Comparison of ENCODE assay signal across 12 cellular contexts in genomic region chr16:31331807-31332301, GRCh38. TPM values are rescaled to one million over a fixed set of nuclear protein-coding genes. Genes with fewer than 3 reads are reported as not detected.
DNase-seq lines count a peak whose midpoint lies in the region; ATAC-seq, FAIRE-seq and TF ChIP-seq lines count a peak whose summit lies in the region.
"Had no signal": no experiment of that assay in that cellular context is flagged by ENCODE, and none has a peak within 500 bp of the region (broad histone marks: within the 10 kb centered on the region; RNA-seq: fewer than 3 reads in every experiment).

No MANE protein-coding gene starts in this region.

- no peak for TF ChIP-seq CTCF in CD8-positive, alpha-beta T cell (IDR thresholded peaks at IDR 0.05)
- no peak for TF ChIP-seq CTCF in neural progenitor cell (IDR thresholded peaks at IDR 0.05)
- TF ChIP-seq CTCF in SK-N-SH (IDR thresholded peaks at IDR 0.05) = no peak

- H3K36me3 Mint-ChIP-seq in CD8-positive, alpha-beta T cell = no peaks in the 10 kb centered on the region
- peaks cover 62% of the 10 kb centered on the region for H3K36me3 Mint-ChIP-seq in dendritic cell treated with granulocyte-macrophage colony-stimulating factor and Interleukin-4, amounts not matched to agents 40 ng/mL and 50 ng/mL, for 4 days (ENCODE audit: low read depth)
- H3K36me3 Mint-ChIP-seq in neural progenitor cell = no peaks in the 10 kb centered on the region

- intact Hi-C loops in CD8-positive, alpha-beta T cell (cut with DNase I, micrococcal nuclease) = loop anchor here (2.0 to 10.0 kb wide), 3 partner anchors 147 to 347 kb away; partner anchors contain the start of genes FUS (in 1 of the 2) and HSD3B7 (in 1 of the 2)
- intact Hi-C loops in dendritic cell treated with granulocyte-macrophage colony-stimulating factor and Interleukin-4, amounts not matched to agents 40 ng/mL and 50 ng/mL, for 4 days (cut with micrococcal nuclease) = no loop called here

- ATAC-seq in CD8-positive, alpha-beta T cell = no peak
- ATAC-seq: psoas muscle had no signal

- peak overlapping the region; percentile 68 for H2AFZ ChIP-seq in neural progenitor cell (replicated peaks)
- H2AFZ ChIP-seq in SK-N-SH (ENCODE audit: low read depth) = no peak overlapping the region
- H2AFZ ChIP-seq: PC-9 had no signal

- TF ChIP-seq EP300 in SK-N-SH (IDR thresholded peaks at IDR 0.05; ENCODE audit: borderline replicate concordance in 1 of 2, low read depth in 1 of 2, low read length in 1 of 2) = no peak

- H4K20me1 ChIP-seq in neural progenitor cell (ENCODE audit: low read depth) = no peaks in the 10 kb centered on the region
- H4K20me1 ChIP-seq in SK-N-SH (ENCODE audit: insufficient read depth) = no peaks in the 10 kb centered on the region

- no peaks in the 10 kb centered on the region for H3K27me3 Mint-ChIP-seq in CD8-positive, alpha-beta T cell (ENCODE audit: low read depth)
- no peaks in the 10 kb centered on the region for H3K27me3 Mint-ChIP-seq in dendritic cell treated with granulocyte-macrophage colony-stimulating factor and Interleukin-4, amounts not matched to agents 40 ng/mL and 50 ng/mL, for 4 days
- peaks cover 47% of the 10 kb centered on the region for H3K27me3 Mint-ChIP-seq in neural progenitor cell (ENCODE audit: insufficient read depth, low read depth)

- POLR2A ChIA-PET in CD8-positive, alpha-beta T cell (lab: Charles Lee) = interaction anchor here (1.2 kb wide), 1 partner anchor 129 kb away, joined by 6 read pairs; the partner anchor contains the start of gene PYCARD
- POLR2A ChIA-PET in SK-N-SH (lab: Yijun Ruan, JAX) = no interaction called here

- H3K27ac Mint-ChIP-seq in CD8-positive, alpha-beta T cell = peak overlapping the region; percentile 90
- H3K27ac Mint-ChIP-seq in dendritic cell treated with granulocyte-macrophage colony-stimulating factor and Interleukin-4, amounts not matched to agents 40 ng/mL and 50 ng/mL, for 4 days = peak overlapping the region; percentile 9
- H3K27ac Mint-ChIP-seq in neural progenitor cell = no peak overlapping the region

- H3K36me3 ChIP-seq in CD8-positive, alpha-beta T cell (ENCODE audit: insufficient read depth, low read length) = no peaks in the 10 kb centered on the region
- H3K36me3 ChIP-seq in neural progenitor cell (no peaks in the 10 kb centered on the region), SK-N-SH (replicated peaks in 1 of 2; ENCODE audit: control insufficient read depth in 1 of 2, insufficient read depth in 2 of 2, low read length in 1 of 2) (no peaks in the 10 kb centered on the region)
- H3K36me3 ChIP-seq: left ventricle myocardium inferior, upper lobe of left lung had no signal

- CTCF ChIA-PET in CD8-positive, alpha-beta T cell (lab: Charles Lee) = interaction anchor here (1.0 to 2.0 kb wide), 3 partner anchors 50 to 190 kb away, joined by 3 to 6 read pairs (median 4); no protein-coding TSS in a partner anchor
- CTCF ChIA-PET in SK-N-SH (lab: Yijun Ruan, JAX) = no interaction called here

- H3K9me3 ChIP-seq in CD8-positive, alpha-beta T cell (ENCODE audit: low read length) = no peaks in the 10 kb centered on the region
- H3K9me3 ChIP-seq in neural progenitor cell (ENCODE audit: low read depth) (no peaks in the 10 kb centered on the region), SK-N-SH (no peaks in the 10 kb centered on the region)
- H3K9me3 ChIP-seq: left ventricle myocardium inferior, psoas muscle, upper lobe of left lung had no signal

- H3K4me3 Mint-ChIP-seq in CD8-positive, alpha-beta T cell = peak overlapping the region; percentile 89
- no peak overlapping the region for H3K4me3 Mint-ChIP-seq in dendritic cell treated with granulocyte-macrophage colony-stimulating factor and Interleukin-4, amounts not matched to agents 40 ng/mL and 50 ng/mL, for 4 days
- H3K4me3 Mint-ChIP-seq in neural progenitor cell = peak overlapping the region; percentile 67

- no peaks in the 10 kb centered on the region for H3K27me3 ChIP-seq in CD8-positive, alpha-beta T cell (ENCODE audit: insufficient read depth, low read length)
- peaks cover 46% of the 10 kb centered on the region for H3K27me3 ChIP-seq in neural progenitor cell
- peaks cover 56% of the 10 kb centered on the region for H3K27me3 ChIP-seq in SK-N-SH (ENCODE audit: insufficient read depth)

- peak overlapping the region; percentile 85 for H3K4me2 ChIP-seq in neural progenitor cell
- H3K4me2 ChIP-seq in SK-N-SH = no peak overlapping the region; the same call in 1 of the 2 replicates
- H3K4me2 ChIP-seq: PC-9 had no signal

- H3K4me3 ChIP-seq in CD8-positive, alpha-beta T cell (ENCODE audit: low read depth, low read length) = peak overlapping the region; percentile 45
- H3K4me3 ChIP-seq in neural progenitor cell (peak overlapping the region; percentile 40), SK-N-SH (ENCODE audit: low read depth in 2 of 2, low read length in 1 of 2) (no peak overlapping the region)
- H3K4me3 ChIP-seq: PC-9 had no signal

- no peak for DNase-seq in CD8-positive, alpha-beta T cell
- no peak for DNase-seq in HTR-8/SVneo (ENCODE audit: insufficient read length, low spot score)
- DNase-seq in neural progenitor cell (ENCODE audit: low spot score) = no peak
- no peak for DNase-seq in SK-N-SH
- no peak for DNase-seq in stimulated activated naive CD4-positive, alpha-beta T cell treated with Interleukin-2 at 50 U/mL for 16 hours (lab: John Stamatoyannopoulos, UW)
- no peak for DNase-seq in HPDE6-E6E7 (ENCODE audit: extremely low spot score)
- DNase-seq: foreskin melanocyte, left ventricle myocardium inferior, PC-9, psoas muscle had no signal

- TF ChIP-seq RAD21 in SK-N-SH (IDR thresholded peaks at IDR 0.05; ENCODE audit: low read length) = no peak

- no peak overlapping the region for H3K27ac ChIP-seq in CD8-positive, alpha-beta T cell (ENCODE audit: low read depth, low read length)
- no peak overlapping the region for H3K27ac ChIP-seq in neural progenitor cell
- no peak overlapping the region for H3K27ac ChIP-seq in SK-N-SH (ENCODE audit: low read depth in 2 of 2, low read length in 1 of 2)
- H3K27ac ChIP-seq: left ventricle myocardium inferior, PC-9, psoas muscle, upper lobe of left lung had no signal

- peaks cover 20% of the 10 kb centered on the region for H3K4me1 ChIP-seq in CD8-positive, alpha-beta T cell (ENCODE audit: insufficient read depth, low read length)
- H3K4me1 ChIP-seq in neural progenitor cell (no peaks in the 10 kb centered on the region), SK-N-SH (ENCODE audit: control insufficient read depth in 1 of 2, insufficient read depth in 2 of 2, low read depth in 1 of 2, low read length in 1 of 2) (no peaks in the 10 kb centered on the region)
- H3K4me1 ChIP-seq: psoas muscle had no signal

- H3K79me2 ChIP-seq in neural progenitor cell (ENCODE audit: low read depth) = no peaks in the 10 kb centered on the region
- no peaks in the 10 kb centered on the region for H3K79me2 ChIP-seq in SK-N-SH (ENCODE audit: insufficient read depth)

- H3F3A ChIP-seq in neural progenitor cell (ENCODE audit: low read depth) (peaks cover 4% of the 10 kb centered on the region), SK-N-SH (replicated peaks; ENCODE audit: insufficient read depth) (no peaks in the 10 kb centered on the region)

- peaks cover 38% of the 10 kb centered on the region for H3K4me1 Mint-ChIP-seq in CD8-positive, alpha-beta T cell (ENCODE audit: low read depth)
- H3K4me1 Mint-ChIP-seq in dendritic cell treated with granulocyte-macrophage colony-stimulating factor and Interleukin-4, amounts not matched to agents 40 ng/mL and 50 ng/mL, for 4 days (ENCODE audit: low read depth) = peaks cover 74% of the 10 kb centered on the region
- H3K4me1 Mint-ChIP-seq in neural progenitor cell = no peaks in the 10 kb centered on the region

- no peak overlapping the region for H3K9ac ChIP-seq in neural progenitor cell
- H3K9ac ChIP-seq in SK-N-SH = no peak overlapping the region

- H3K9me2 ChIP-seq in SK-N-SH = no peaks in the 10 kb centered on the region

- 56% methylated on average over 15 of the region's 23 CpGs for WGBS in SK-N-SH (ENCODE audit: low lambda C conversion rate)

- peak; percentile 93 for FAIRE-seq in HTR-8/SVneo (lab: Jason Lieb, UNC)

- no peaks in the 10 kb centered on the region for H3K9me3 Mint-ChIP-seq in CD8-positive, alpha-beta T cell
- H3K9me3 Mint-ChIP-seq in dendritic cell treated with granulocyte-macrophage colony-stimulating factor and Interleukin-4, amounts not matched to agents 40 ng/mL and 50 ng/mL, for 4 days = no peaks in the 10 kb centered on the region
- H3K9me3 Mint-ChIP-seq in neural progenitor cell = peaks cover 13% of the 10 kb centered on the region

TF ChIP-seq in SK-N-SH, 30 proteins besides CTCF, POLR2A, EP300 and RAD21:
- TF ChIP-seq MXI1 (IDR thresholded peaks at IDR 0.05; ENCODE audit: low read depth, low read length) = no peak
- TF ChIP-seq, protein P1, sequence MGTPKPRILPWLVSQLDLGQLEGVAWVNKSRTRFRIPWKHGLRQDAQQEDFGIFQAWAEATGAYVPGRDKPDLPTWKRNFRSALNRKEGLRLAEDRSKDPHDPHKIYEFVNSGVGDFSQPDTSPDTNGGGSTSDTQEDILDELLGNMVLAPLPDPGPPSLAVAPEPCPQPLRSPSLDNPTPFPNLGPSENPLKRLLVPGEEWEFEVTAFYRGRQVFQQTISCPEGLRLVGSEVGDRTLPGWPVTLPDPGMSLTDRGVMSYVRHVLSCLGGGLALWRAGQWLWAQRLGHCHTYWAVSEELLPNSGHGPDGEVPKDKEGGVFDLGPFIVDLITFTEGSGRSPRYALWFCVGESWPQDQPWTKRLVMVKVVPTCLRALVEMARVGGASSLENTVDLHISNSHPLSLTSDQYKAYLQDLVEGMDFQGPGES (IDR thresholded peaks at IDR 0.05; ENCODE audit: low read depth, low read length) = no peak

RNA-seq across cellular contexts. Expression of gene ITGAX, which starts 23.1 kb away (rescaled TPM):
- total RNA-seq in CD8-positive, alpha-beta T cell = 1 to 10 TPM; 1.7 to 2.3 TPM
- not detected in 2 replicates for total RNA-seq in neural progenitor cell (ENCODE audit: low replicate concordance)
- 0.44 and 0.66 TPM in 2 replicates for polyA plus RNA-seq in SK-N-SH (2012; rRNA removed)
- polyA plus RNA-seq in SK-N-SH (2012; cell fraction: cytosol; rRNA removed) = 0.30 and 0.38 TPM in 2 replicates
- 0.81 and 1.3 TPM in 2 replicates for polyA plus RNA-seq in SK-N-SH (2012; cell fraction: nucleus; rRNA removed)

Comparison
In these comparisons a context has a peak if more than half of its experiments do, and no peak if none do; other contexts are left out.
1. H3K4me3 ChIP-seq: peak in CD8-positive, alpha-beta T cell (single experiment) and neural progenitor cell (single experiment); none in SK-N-SH (0 of 2).